In genomic region chr15:63890617-63891016, GRCh38 we compare ENCODE assay signal across 13 cellular contexts.
"Had no signal": no experiment of that assay in that cellular context is flagged by ENCODE, and none has a peak within 500 bp of the region (broad histone marks: within the 10 kb centered on the region; RNA-seq: fewer than 3 reads in every experiment).

No MANE protein-coding gene starts in this region.

- H3K4me3 ChIP-seq: esophagus muscularis mucosa, gastrocnemius medialis, left ventricle myocardium inferior, lung, psoas muscle, right lobe of liver, testis, transverse colon had no signal

- H3K79me2 ChIP-seq: parathyroid adenoma had no signal

- H3K9me3 ChIP-seq: esophagus muscularis mucosa, gastrocnemius medialis, left ventricle myocardium inferior, psoas muscle, right lobe of liver, testis, transverse colon had no signal

- H3K36me3 Mint-ChIP-seq: stimulated activated effector memory CD8-positive, alpha-beta T cell treated with anti-CD3 and anti-CD28 coated beads, Interleukin-12 subunit alpha, Interleukin-12 subunit beta, amount 100 ng/mL, for 72 hours had no signal

- H3K9ac ChIP-seq: parathyroid adenoma had no signal

- H3K27me3 ChIP-seq: esophagus muscularis mucosa, gastrocnemius medialis, right lobe of liver, testis, transverse colon had no signal

- H3K4me3 Mint-ChIP-seq: nephron progenitor cell; stimulated activated effector memory CD8-positive, alpha-beta T cell treated with anti-CD3 and anti-CD28 coated beads, Interleukin-12 subunit alpha, Interleukin-12 subunit beta, amount 100 ng/mL, for 72 hours; stimulated activated naive CD8-positive, alpha-beta T cell treated with anti-CD3 and anti-CD28 coated beads, Interleukin-15, amount 100 ng/mL, for 72 hours had no signal

- H3K27ac ChIP-seq: epithelial cell of prostate, esophagus muscularis mucosa, parathyroid adenoma, psoas muscle, right lobe of liver, testis had no signal

- H3K27me3 Mint-ChIP-seq: stimulated activated naive CD8-positive, alpha-beta T cell treated with anti-CD3 and anti-CD28 coated beads, Interleukin-15, amount 100 ng/mL, for 72 hours had no signal

- H3K4me1 ChIP-seq: parathyroid adenoma, testis had no signal

- ATAC-seq: stimulated activated effector memory CD8-positive, alpha-beta T cell treated with anti-CD3 and anti-CD28 coated beads, Interleukin-12 subunit alpha, Interleukin-12 subunit beta, amount 100 ng/mL, for 72 hours had no signal

- H3K36me3 ChIP-seq: esophagus muscularis mucosa, gastrocnemius medialis, left ventricle myocardium inferior, right lobe of liver, transverse colon had no signal

- H3K9me3 Mint-ChIP-seq: nephron progenitor cell; stimulated activated effector memory CD8-positive, alpha-beta T cell treated with anti-CD3 and anti-CD28 coated beads, Interleukin-12 subunit alpha, Interleukin-12 subunit beta, amount 100 ng/mL, for 72 hours; stimulated activated naive CD8-positive, alpha-beta T cell treated with anti-CD3 and anti-CD28 coated beads, Interleukin-15, amount 100 ng/mL, for 72 hours had no signal

- H3K27ac Mint-ChIP-seq: nephron progenitor cell; stimulated activated effector memory CD8-positive, alpha-beta T cell treated with anti-CD3 and anti-CD28 coated beads, Interleukin-12 subunit alpha, Interleukin-12 subunit beta, amount 100 ng/mL, for 72 hours; stimulated activated naive CD8-positive, alpha-beta T cell treated with anti-CD3 and anti-CD28 coated beads, Interleukin-15, amount 100 ng/mL, for 72 hours had no signal

- H2AFZ ChIP-seq: parathyroid adenoma had no signal
